In genomic region chr12:104921340-104921739, GRCh38 we compare ENCODE assay signal across 9 cellular contexts.
"Had no signal": no experiment of that assay in that cellular context is flagged by ENCODE, and none has a peak within 500 bp of the region (broad histone marks: within the 10 kb centered on the region; RNA-seq: fewer than 3 reads in every experiment).

No MANE protein-coding gene starts in this region.

- H2AFZ ChIP-seq: GM23248 had no signal

- H3K4me1 ChIP-seq: HAP-1 had no signal

- H3K9ac ChIP-seq: GM23248 had no signal

- H3K27ac ChIP-seq: GM23248, HL-60 had no signal

- H3K9me3 ChIP-seq: HAP-1 had no signal

- DNase-seq: GM23248, GOT3, H7, IMR-90, KG1 had no signal

- ATAC-seq: HCT116, K562 had no signal

- FAIRE-seq: K562 had no signal

- H3K4me3 ChIP-seq: GM23248, HAP-1, K562 had no signal

- H3K36me3 ChIP-seq: HAP-1 had no signal
